8 cellular contexts compared by ENCODE assay signal in genomic region chr16:4612977-4613635, GRCh38. TPM values are rescaled to one million over a fixed set of nuclear protein-coding genes. Genes with fewer than 3 reads are reported as not detected.
DNase-seq lines count a peak whose midpoint lies in the region; ATAC-seq and TF ChIP-seq lines count a peak whose summit lies in the region.

No MANE protein-coding gene starts in this region.

- H3K4me1 ChIP-seq in left ventricle myocardium inferior: peaks cover 76% of the 10 kb centered on the region
- H3K4me1 ChIP-seq in mesenchymal stem cell (ENCODE audit: control insufficient read depth, insufficient read depth, low read depth, low read length): peaks cover 59% of the 10 kb centered on the region

- peak overlapping the region; percentile 91 for H3K4me3 ChIP-seq in left ventricle myocardium inferior
- H3K4me3 ChIP-seq in brain microvascular endothelial cell (ENCODE audit: low read depth, low read length): peak overlapping the region; percentile 67
- H3K4me3 ChIP-seq in mesenchymal stem cell (ENCODE audit: insufficient read depth in 1 of 2, low read depth in 1 of 2, low read length in 2 of 2): peak overlapping the region; percentile 95 to 97

- no peak overlapping the region for H2BK120ac ChIP-seq in mesenchymal stem cell (ENCODE audit: low read depth, low read length)

- no peak overlapping the region for H3K4ac ChIP-seq in mesenchymal stem cell (ENCODE audit: low read depth in 1 of 2, low read length in 2 of 2)

- no peak for ATAC-seq in GM18868 (IDR thresholded peaks at IDR 0.05; ENCODE audit: unreplicated experiment)

- peaks cover 34% of the 10 kb centered on the region for H3K79me1 ChIP-seq in mesenchymal stem cell (replicated peaks; ENCODE audit: low read length, poor library complexity, severe bottlenecking)

- H3K9ac ChIP-seq in mesenchymal stem cell (ENCODE audit: low read length): peak overlapping the region; percentile 89

- H3K4me2 ChIP-seq in mesenchymal stem cell (ENCODE audit: low read length, poor library complexity, severe bottlenecking): peak overlapping the region; percentile 84

- peak overlapping the region in 1 of 2 experiments; percentile 77 for H3K23ac ChIP-seq in mesenchymal stem cell (ENCODE audit: low read length in 2 of 2)

- H2BK5ac ChIP-seq in mesenchymal stem cell (ENCODE audit: low read depth, low read length, poor library complexity, severe bottlenecking): no peak overlapping the region

- H3K9me3 ChIP-seq in left ventricle myocardium inferior (replicated peaks) (no peaks in the 10 kb centered on the region), mesenchymal stem cell (ENCODE audit: control insufficient read depth, low read length) (no peaks in the 10 kb centered on the region)

- H2AFZ ChIP-seq in mesenchymal stem cell (ENCODE audit: low read depth, low read length): no peak overlapping the region

- DNase-seq in left ventricle myocardium inferior (no peak), cardiac septum (ENCODE audit: low spot score) (no peak), brain microvascular endothelial cell (no peak), mesenchymal stem cell (peak; percentile 14), NCI-H146 treated with DMSO at 0.1 percent for 48 hours (lab: John Stamatoyannopoulos, UW; ENCODE audit: unreplicated experiment) (no peak), NCI-H82 (lab: John Stamatoyannopoulos, UW) (no peak), amniotic stem cell (lab: John Stamatoyannopoulos, UW) (no peak)

- peak overlapping the region in 1 of 2 experiments; percentile 69 for H3K14ac ChIP-seq in mesenchymal stem cell (ENCODE audit: low read length in 2 of 2)

- TF ChIP-seq CTCF in left ventricle myocardium inferior (IDR thresholded peaks at IDR 0.05; ENCODE audit: borderline replicate concordance) (no peak), brain microvascular endothelial cell (IDR thresholded peaks at IDR 0.05; ENCODE audit: low read depth, low read length, missing control alignments) (no peak)

- WGBS in mesenchymal stem cell: 60% methylated on average over 13 of the region's 14 CpGs

- H3K27me3 ChIP-seq in left ventricle myocardium inferior (ENCODE audit: low read depth) (no peaks in the 10 kb centered on the region), brain microvascular endothelial cell (replicated peaks) (no peaks in the 10 kb centered on the region), mesenchymal stem cell (ENCODE audit: control insufficient read depth in 1 of 2, insufficient read depth in 1 of 2, low read length in 2 of 2) (no peaks in the 10 kb centered on the region)

- H3K18ac ChIP-seq in mesenchymal stem cell (ENCODE audit: low read depth in 1 of 2, low read length in 2 of 2): no peak overlapping the region

- intact Hi-C loops in left ventricle myocardium inferior (cut with micrococcal nuclease) (loop anchor here (10.0 kb wide), 1 partner anchor 88 kb away; no protein-coding TSS in a partner anchor), cardiac septum (cut with DNase I) (no loop called here)

- no peak overlapping the region for H2BK15ac ChIP-seq in mesenchymal stem cell (ENCODE audit: low read depth, poor library complexity, severe bottlenecking)

- H3K36me3 ChIP-seq in left ventricle myocardium inferior (peaks cover 16% of the 10 kb centered on the region), brain microvascular endothelial cell (replicated peaks) (peaks cover 17% of the 10 kb centered on the region), mesenchymal stem cell (ENCODE audit: control insufficient read depth in 1 of 2, insufficient read depth in 2 of 2, low read depth in 1 of 2, low read length in 2 of 2) (peaks cover 10 to 40% of the 10 kb centered on the region in 2 experiments)

- in situ Hi-C loops in brain microvascular endothelial cell (cut with HindIII; ENCODE audit: low pct_ligation_motif_present, low sequenced_read_pairs): no loop called here

- no peak overlapping the region for H2AK5ac ChIP-seq in mesenchymal stem cell (ENCODE audit: low read length, severe bottlenecking)

- H4K91ac ChIP-seq in mesenchymal stem cell (ENCODE audit: low read length): no peak overlapping the region

- peak overlapping the region; percentile 96 for H3K27ac ChIP-seq in left ventricle myocardium inferior (replicated peaks)
- no peak overlapping the region for H3K27ac ChIP-seq in brain microvascular endothelial cell
- H3K27ac ChIP-seq in mesenchymal stem cell (ENCODE audit: low read length, poor library complexity, severe bottlenecking): peak overlapping the region; percentile 33

- no peak overlapping the region for H2BK12ac ChIP-seq in mesenchymal stem cell (ENCODE audit: low read length in 2 of 2)

- no peak overlapping the region for H4K8ac ChIP-seq in mesenchymal stem cell (ENCODE audit: low read length)

RNA-seq across cellular contexts. Expression of gene UBALD1, which starts 1.6 kb away (rescaled TPM):
- 24.7 TPM for total RNA-seq in left ventricle myocardium inferior
- 25.1 TPM for total RNA-seq in cardiac septum
- 26.5 TPM for polyA plus RNA-seq in mesenchymal stem cell (2013, experiment 1 of 2)
- 25.7 TPM for polyA plus RNA-seq in mesenchymal stem cell (2013, experiment 2 of 2)

RNA-seq across cellular contexts. Expression of gene MGRN1, which starts 11.5 kb away (rescaled TPM):
- 30.5 TPM for total RNA-seq in left ventricle myocardium inferior
- total RNA-seq in cardiac septum: 45.3 TPM
- polyA plus RNA-seq in mesenchymal stem cell (2013, experiment 1 of 2): 52.4 TPM
- 48.7 TPM for polyA plus RNA-seq in mesenchymal stem cell (2013, experiment 2 of 2)

RNA-seq across cellular contexts. Expression of gene C16orf96, which starts 57.0 kb away (rescaled TPM):
- 0.08 TPM for total RNA-seq in left ventricle myocardium inferior
- total RNA-seq in cardiac septum: 0.11 TPM
- 0.01 TPM for polyA plus RNA-seq in mesenchymal stem cell (2013, experiment 1 of 2)
- polyA plus RNA-seq in mesenchymal stem cell (2013, experiment 2 of 2): not detected
